Comparison of ENCODE assay signal across 8 cellular contexts in the genomic region with DNA sequence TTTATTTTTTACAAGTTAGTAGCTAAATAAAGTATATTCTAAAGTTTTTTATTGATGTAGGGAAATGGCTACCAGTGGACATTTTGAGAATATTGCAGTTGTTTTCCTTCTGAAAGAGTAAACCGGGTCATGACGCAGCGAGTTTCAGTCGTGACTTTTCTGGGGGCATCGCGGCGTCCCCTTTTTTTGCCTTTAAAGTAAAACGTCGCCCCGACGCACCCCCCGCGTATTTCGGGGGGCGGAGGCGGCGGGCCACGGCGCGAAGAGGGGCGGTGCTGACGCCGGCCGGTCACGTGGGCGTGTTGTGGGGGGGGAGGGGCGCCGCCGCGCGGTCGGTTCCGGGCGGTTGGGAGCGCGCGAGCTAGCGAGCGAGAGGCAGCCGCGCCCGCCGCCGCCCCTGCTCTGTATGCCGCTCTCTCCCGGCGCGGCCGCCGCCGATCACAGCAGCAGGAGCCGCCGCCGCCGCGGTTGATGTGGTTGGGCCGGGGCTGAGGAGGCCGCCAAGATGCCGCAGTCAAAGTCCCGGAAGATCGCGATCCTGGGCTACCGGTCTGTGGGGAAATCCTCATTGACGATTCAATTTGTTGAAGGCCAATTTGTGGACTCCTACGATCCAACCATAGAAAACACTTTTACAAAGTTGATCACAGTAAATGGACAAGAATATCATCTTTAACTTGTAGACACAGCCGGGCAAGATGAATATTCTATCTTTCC. TPM values are rescaled to one million over a fixed set of nuclear protein-coding genes. Genes with fewer than 3 reads are reported as not detected.
A peak's percentile ranks its signal among the peaks of the same experiment; 100 is the strongest.
DNase-seq lines count a peak whose midpoint lies in the region; ATAC-seq and TF ChIP-seq lines count a peak whose summit lies in the region.
"Not testable (repeated sequence)": the region's sequence is repeated elsewhere in the genome, so short reads cannot be mapped to it uniquely, and the experiment has no call there.

No MANE protein-coding gene starts in this region.

- intact Hi-C loops in CD8-positive, alpha-beta T cell (cut with DNase I, micrococcal nuclease): not testable (repeated sequence)

- ATAC-seq in CD8-positive, alpha-beta T cell: peak; percentile 94
- ATAC-seq in GM21619 (IDR thresholded peaks at IDR 0.05; ENCODE audit: unreplicated experiment) (peak; percentile 95), HG03442 (IDR thresholded peaks at IDR 0.05; ENCODE audit: unreplicated experiment) (peak; percentile 95), gastroesophageal sphincter (peak; percentile 97)

- not testable (repeated sequence) for TF ChIP-seq EP300 in gastroesophageal sphincter (IDR thresholded peaks at IDR 0.05)

- TF ChIP-seq POLR2A in gastroesophageal sphincter (IDR thresholded peaks at IDR 0.05): peak in 1 of 2 donors; percentile 31

- POLR2A ChIA-PET in CD8-positive, alpha-beta T cell (lab: Charles Lee): not testable (repeated sequence)

- H3K27me3 Mint-ChIP-seq in CD8-positive, alpha-beta T cell (ENCODE audit: low read depth); activated naive CD4-positive, alpha-beta T cell treated with anti-CD3 and anti-CD28 coated beads, Interleukin-2, amount 50 U/mL, for 24 hours; neural crest cell (ENCODE audit: low read depth): not testable (repeated sequence)

- not testable (repeated sequence) for H3K4me3 ChIP-seq in CD8-positive, alpha-beta T cell (ENCODE audit: low read depth, low read length)
- peak overlapping the region; percentile 50 to 88 for H3K4me3 ChIP-seq in gastroesophageal sphincter

- H3K27ac ChIP-seq in CD8-positive, alpha-beta T cell (ENCODE audit: low read depth, low read length): not testable (repeated sequence)
- peak overlapping the region; percentile 74 to 80 (median 78) for H3K27ac ChIP-seq in gastroesophageal sphincter

- peak; percentile 62 to 82 (median 67) for DNase-seq in CD8-positive, alpha-beta T cell
- DNase-seq in T-helper 9 cell: peak; percentile 56
- peak; percentile 42 for DNase-seq in neural crest cell (ENCODE audit: low read depth, low spot score)
- DNase-seq in stimulated activated CD8-positive, alpha-beta memory T cell treated with anti-CD3 and anti-CD28 coated beads, Interleukin-4, amount 100 ng/mL, for 1 hour (ENCODE audit: low read depth in 2 of 2, low spot score in 1 of 2): peak; percentile 35 to 42

- H3K27me3 ChIP-seq in CD8-positive, alpha-beta T cell (ENCODE audit: insufficient read depth, low read length); gastroesophageal sphincter: not testable (repeated sequence)

- CTCF ChIA-PET in CD8-positive, alpha-beta T cell (lab: Charles Lee): not testable (repeated sequence)

- not testable (repeated sequence) for H3K9me3 ChIP-seq in CD8-positive, alpha-beta T cell (ENCODE audit: low read length); gastroesophageal sphincter

- H3K4me1 ChIP-seq in CD8-positive, alpha-beta T cell (ENCODE audit: insufficient read depth, low read length); gastroesophageal sphincter: not testable (repeated sequence)

- H3K4me3 Mint-ChIP-seq in CD8-positive, alpha-beta T cell: peak overlapping the region; percentile 71
- H3K4me3 Mint-ChIP-seq in activated naive CD4-positive, alpha-beta T cell treated with anti-CD3 and anti-CD28 coated beads, Interleukin-2, amount 50 U/mL, for 24 hours: peak overlapping the region; percentile 70
- H3K4me3 Mint-ChIP-seq in neural crest cell: peak overlapping the region; percentile 77

- 0% methylated on average over 3 to 6 of the region's 66 CpGs for WGBS in gastroesophageal sphincter (ENCODE audit: low coverage in 1 of 2), 2 donors

- H3K36me3 Mint-ChIP-seq in CD8-positive, alpha-beta T cell; activated naive CD4-positive, alpha-beta T cell treated with anti-CD3 and anti-CD28 coated beads, Interleukin-2, amount 50 U/mL, for 24 hours; neural crest cell (ENCODE audit: low read depth): not testable (repeated sequence)

- H3K27ac Mint-ChIP-seq in CD8-positive, alpha-beta T cell; activated naive CD4-positive, alpha-beta T cell treated with anti-CD3 and anti-CD28 coated beads, Interleukin-2, amount 50 U/mL, for 24 hours; neural crest cell (ENCODE audit: unreplicated experiment): not testable (repeated sequence)

- H3K9me3 Mint-ChIP-seq in CD8-positive, alpha-beta T cell; activated naive CD4-positive, alpha-beta T cell treated with anti-CD3 and anti-CD28 coated beads, Interleukin-2, amount 50 U/mL, for 24 hours; neural crest cell: not testable (repeated sequence)

- not testable (repeated sequence) for H3K36me3 ChIP-seq in CD8-positive, alpha-beta T cell (ENCODE audit: insufficient read depth, low read length); gastroesophageal sphincter

- H3K4me1 Mint-ChIP-seq in CD8-positive, alpha-beta T cell (ENCODE audit: low read depth); activated naive CD4-positive, alpha-beta T cell treated with anti-CD3 and anti-CD28 coated beads, Interleukin-2, amount 50 U/mL, for 24 hours; neural crest cell: not testable (repeated sequence)

- TF ChIP-seq CTCF in CD8-positive, alpha-beta T cell (IDR thresholded peaks at IDR 0.05); gastroesophageal sphincter (IDR thresholded peaks at IDR 0.05); neural crest cell (conservative IDR thresholded peaks at IDR 0.05): not testable (repeated sequence)

RNA-seq across cellular contexts. Expression of gene SYT15B, which starts 57.5 kb away (rescaled TPM):
- total RNA-seq in CD8-positive, alpha-beta T cell: under 1 TPM in 1 of 2 experiments, not detected in 1; 0.08 TPM
- total RNA-seq in gastroesophageal sphincter (1 to 10 TPM; 1.4 to 4.0 (median 2.0) TPM), neural crest cell (0.12 and 0.16 TPM in 2 replicates)
